ENCODE assay signal across 18 cellular contexts in genomic region chr22:27797793-27798525, GRCh38. TPM values are rescaled to one million over a fixed set of nuclear protein-coding genes. Genes with fewer than 3 reads are reported as not detected.
DNase-seq lines count a peak whose midpoint lies in the region; ATAC-seq and TF ChIP-seq lines count a peak whose summit lies in the region.
"Had no signal": no experiment of that assay in that cellular context is flagged by ENCODE, and none has a peak within 500 bp of the region (broad histone marks: within the 10 kb centered on the region; RNA-seq: fewer than 3 reads in every experiment).

No MANE protein-coding gene starts in this region.

- no peak overlapping the region for H3K27ac ChIP-seq in H9 (ENCODE audit: insufficient read length, low read depth, low read length)
- peak overlapping the region; percentile 76 for H3K27ac ChIP-seq in caudate nucleus (ENCODE audit: low read depth, low read length)
- no peak overlapping the region for H3K27ac ChIP-seq in hepatocyte
- peak overlapping the region; percentile 45 for H3K27ac ChIP-seq in rectal smooth muscle tissue (ENCODE audit: low read depth, low read length)
- H3K27ac ChIP-seq: spleen had no signal

- no peak overlapping the region for H4K8ac ChIP-seq in H9 (replicated peaks; ENCODE audit: insufficient read length, low read depth, low read length)

- peaks cover 6% of the 10 kb centered on the region; the same call in 1 of the 2 replicates for H3K4me1 ChIP-seq in H9 (ENCODE audit: insufficient read depth, low read length)
- H3K4me1 ChIP-seq in hepatocyte (ENCODE audit: insufficient read depth) = peaks cover 33% of the 10 kb centered on the region
- peaks cover 2% of the 10 kb centered on the region for H3K4me1 ChIP-seq in rectal smooth muscle tissue (ENCODE audit: control insufficient read depth, insufficient read depth, low read length)

- no peak overlapping the region for H4K91ac ChIP-seq in H9 (ENCODE audit: insufficient read length, low read depth, low read length)

- no peak overlapping the region for H2BK120ac ChIP-seq in H9 (ENCODE audit: low read depth, low read length, poor library complexity, severe bottlenecking)

- H4K5ac ChIP-seq in H9 (ENCODE audit: insufficient read length, low read depth, low read length) = no peak overlapping the region

- H2AK5ac ChIP-seq in H9 (ENCODE audit: insufficient read length, low read length) = no peak overlapping the region

- H3T11ph ChIP-seq in H9 (ENCODE audit: low read length) = no peak overlapping the region

- no peak overlapping the region for H3K4me3 ChIP-seq in hepatocyte
- no peak overlapping the region for H3K4me3 ChIP-seq in rectal smooth muscle tissue (ENCODE audit: low read length)
- H3K4me3 ChIP-seq: spleen had no signal

- H3K23me2 ChIP-seq in H9 (ENCODE audit: insufficient read length, low read depth, low read length, poor library complexity, severe bottlenecking) = peaks cover 29% of the 10 kb centered on the region

- DNase-seq in H9 (peak; percentile 61), caudate nucleus (lab: John Stamatoyannopoulos, UW) (peak in 2 of 61 donors; percentile 22 to 66), hepatocyte (ENCODE audit: low spot score) (no peak), NAMALWA (ENCODE audit: low spot score) (no peak), erythroblast (lab: John Stamatoyannopoulos, UW) (no peak)
- no peak for DNase-seq in activated T-cell treated with anti-CD3 and anti-CD28 coated beads, Interleukin-2, amount 50 U/mL, for 24 hours
- DNase-seq: activated CD8-positive, alpha-beta T cell treated with anti-CD3 and anti-CD28 coated beads, Interleukin-2, amount 10 ng/mL, durations not matched to agents 7 days and 5 days; CD8-positive, alpha-beta memory T cell; EL; NCI-H1048; NCI-H69; occipital lobe; spleen; stimulated activated naive CD4-positive, alpha-beta T cell treated with Interleukin-2 at 50 U/mL for 16 hours had no signal

- TF ChIP-seq CTCF in H9 (conservative IDR thresholded peaks at IDR 0.05) (no peak), hepatocyte (IDR thresholded peaks at IDR 0.05; ENCODE audit: poor library complexity) (no peak)

- no peaks in the 10 kb centered on the region for H3K36me3 ChIP-seq in hepatocyte (replicated peaks; ENCODE audit: insufficient read depth, low read depth)
- H3K36me3 ChIP-seq in rectal smooth muscle tissue (ENCODE audit: control insufficient read depth, insufficient read depth, low read length) = no peaks in the 10 kb centered on the region
- H3K36me3 ChIP-seq: spleen, vagina had no signal

- H3K56ac ChIP-seq in H9 (ENCODE audit: insufficient read length, low read depth, low read length) = no peak overlapping the region

- no peak for ATAC-seq in GM21825 (IDR thresholded peaks at IDR 0.05; ENCODE audit: unreplicated experiment)
- ATAC-seq: activated CD8-positive, alpha-beta T cell treated with anti-CD3 and anti-CD28 coated beads, Interleukin-2, amount 10 ng/mL, durations not matched to agents 7 days and 5 days had no signal

- H3K4me1 Mint-ChIP-seq in H9 = peaks cover 49 to 55% of the 10 kb centered on the region in 2 experiments
- peaks cover 8% of the 10 kb centered on the region for H3K4me1 Mint-ChIP-seq in activated T-cell treated with anti-CD3 and anti-CD28 coated beads, Interleukin-2, amount 50 U/mL, for 24 hours (ENCODE audit: low read depth)

- no peaks in the 10 kb centered on the region for H3K9me3 Mint-ChIP-seq in H9
- no peaks in the 10 kb centered on the region for H3K9me3 Mint-ChIP-seq in activated T-cell treated with anti-CD3 and anti-CD28 coated beads, Interleukin-2, amount 50 U/mL, for 24 hours
- H3K9me3 Mint-ChIP-seq: IgD-negative memory B cell had no signal

- peak overlapping the region in 1 of 2 experiments; percentile 14; a peak in 1 of 5 replicates for H3K4me3 Mint-ChIP-seq in H9
- no peak overlapping the region for H3K4me3 Mint-ChIP-seq in activated T-cell treated with anti-CD3 and anti-CD28 coated beads, Interleukin-2, amount 50 U/mL, for 24 hours
- H3K4me3 Mint-ChIP-seq: activated CD8-positive, alpha-beta T cell treated with anti-CD3 and anti-CD28 coated beads, Interleukin-2, amount 10 ng/mL, durations not matched to agents 7 days and 5 days had no signal

- peaks cover 0 to 5% (median 2%) of the 10 kb centered on the region in 3 experiments; a peak in 2 of 7 replicates for H3K36me3 Mint-ChIP-seq in H9 (ENCODE audit: insufficient read depth in 1 of 3, low read depth in 3 of 3)
- H3K36me3 Mint-ChIP-seq in activated T-cell treated with anti-CD3 and anti-CD28 coated beads, Interleukin-2, amount 50 U/mL, for 24 hours (ENCODE audit: low read depth) = no peaks in the 10 kb centered on the region
- H3K36me3 Mint-ChIP-seq: CD8-positive, alpha-beta memory T cell; IgD-negative memory B cell had no signal

- H3K9me3 ChIP-seq in H9 (ENCODE audit: control insufficient read depth, low read depth, low read length) (no peaks in the 10 kb centered on the region), hepatocyte (ENCODE audit: low read depth) (no peaks in the 10 kb centered on the region)
- H3K9me3 ChIP-seq: spleen, vagina had no signal

- H4K20me1 ChIP-seq in H9 (ENCODE audit: control insufficient read depth, insufficient read depth, insufficient read length) = no peaks in the 10 kb centered on the region
- no peaks in the 10 kb centered on the region for H4K20me1 ChIP-seq in hepatocyte (ENCODE audit: insufficient read depth, poor library complexity, severe bottlenecking)

- H2BK12ac ChIP-seq in H9 (ENCODE audit: insufficient read length, low read depth, low read length) = no peak overlapping the region

- H2BK20ac ChIP-seq in H9 (ENCODE audit: low read depth, low read length, poor library complexity, severe bottlenecking) = no peak overlapping the region

- no peak overlapping the region for H3K4me2 ChIP-seq in H9 (ENCODE audit: insufficient read depth, insufficient read length, low read length)
- H3K4me2 ChIP-seq in hepatocyte = peak overlapping the region; percentile 97

- H3K14ac ChIP-seq in H9 (ENCODE audit: insufficient read depth, low read length) = no peak overlapping the region

- no peaks in the 10 kb centered on the region for H3K9me2 ChIP-seq in hepatocyte (replicated peaks; ENCODE audit: insufficient read depth)

- H2BK15ac ChIP-seq in H9 (ENCODE audit: low read depth, low read length) = no peak overlapping the region

- no peak overlapping the region for H3K23ac ChIP-seq in H9 (ENCODE audit: insufficient read length, low read depth, low read length)

- H3K79me2 ChIP-seq in H9 (ENCODE audit: insufficient read depth, low read length) = no peaks in the 10 kb centered on the region
- no peaks in the 10 kb centered on the region for H3K79me2 ChIP-seq in hepatocyte

- no peak overlapping the region for H2BK5ac ChIP-seq in H9 (ENCODE audit: insufficient read length, low read length)

- TF ChIP-seq POLR2A in erythroblast (IDR thresholded peaks at IDR 0.05; ENCODE audit: low read length) = no peak

- WGBS in H9 (ENCODE audit: extremely low coverage, insufficient read length, low lambda C conversion rate) = no CpG with 5 or more reads among the region's 66 CpGs
- WGBS in hepatocyte (ENCODE audit: low lambda C conversion rate, missing lambda C conversion rate) = 16% methylated on average over 38 of the region's 66 CpGs

- no peak overlapping the region for H3K18ac ChIP-seq in H9 (ENCODE audit: insufficient read length, low read depth, low read length)

- peaks cover 89% of the 10 kb centered on the region for H3K27me3 Mint-ChIP-seq in H9 (ENCODE audit: low read depth)
- H3K27me3 Mint-ChIP-seq in activated T-cell treated with anti-CD3 and anti-CD28 coated beads, Interleukin-2, amount 50 U/mL, for 24 hours = peaks cover 11% of the 10 kb centered on the region

- no peak overlapping the region for H3K27ac Mint-ChIP-seq in H9
- no peak overlapping the region for H3K27ac Mint-ChIP-seq in activated T-cell treated with anti-CD3 and anti-CD28 coated beads, Interleukin-2, amount 50 U/mL, for 24 hours
- H3K27ac Mint-ChIP-seq: activated CD8-positive, alpha-beta T cell treated with anti-CD3 and anti-CD28 coated beads, Interleukin-2, amount 10 ng/mL, durations not matched to agents 7 days and 5 days; CD8-positive, alpha-beta memory T cell; IgD-negative memory B cell had no signal

- H3K79me1 ChIP-seq in H9 (ENCODE audit: insufficient read depth, low read depth, low read length, poor library complexity, severe bottlenecking) = no peaks in the 10 kb centered on the region

- H2AFZ ChIP-seq in H9 (ENCODE audit: low read length) = no peak overlapping the region
- no peak overlapping the region for H2AFZ ChIP-seq in hepatocyte

- H3K27me3 ChIP-seq in H9 (ENCODE audit: insufficient read depth, low read length) (peaks cover 53% of the 10 kb centered on the region; the same call in 1 of the 2 replicates), hepatocyte (peaks cover 86% of the 10 kb centered on the region), rectal smooth muscle tissue (ENCODE audit: control insufficient read depth, insufficient read depth, low read length) (peaks cover 10% of the 10 kb centered on the region)
- H3K27me3 ChIP-seq: vagina had no signal

- H3K9ac ChIP-seq in H9 (ENCODE audit: extremely low read depth, insufficient read length, low read length) (no peak overlapping the region), rectal smooth muscle tissue (ENCODE audit: low read length) (no peak overlapping the region)

- H3K4ac ChIP-seq in H9 (ENCODE audit: low read depth, low read length) = no peak overlapping the region

RNA-seq across cellular contexts. Expression of gene MN1, which starts 3.6 kb away (rescaled TPM):
- total RNA-seq in H9 (2021) (2.7 and 2.8 TPM in 2 replicates), hepatocyte (3.2 and 4.4 TPM in 2 replicates)
- polyA plus RNA-seq in hepatocyte = 2.3 and 2.6 TPM in 2 replicates
- polyA plus RNA-seq: CD8-positive, alpha-beta memory T cell; IgD-negative memory B cell had no signal

Comparison
In these comparisons a context has a peak if more than half of its experiments do, and no peak if none do; other contexts are left out.
1. H3K27ac ChIP-seq: peak in caudate nucleus (single experiment) and rectal smooth muscle tissue (single experiment); none in H9 (single experiment) and hepatocyte (single experiment).